ENCODE assay signal across 27 cellular contexts in the genomic region with DNA sequence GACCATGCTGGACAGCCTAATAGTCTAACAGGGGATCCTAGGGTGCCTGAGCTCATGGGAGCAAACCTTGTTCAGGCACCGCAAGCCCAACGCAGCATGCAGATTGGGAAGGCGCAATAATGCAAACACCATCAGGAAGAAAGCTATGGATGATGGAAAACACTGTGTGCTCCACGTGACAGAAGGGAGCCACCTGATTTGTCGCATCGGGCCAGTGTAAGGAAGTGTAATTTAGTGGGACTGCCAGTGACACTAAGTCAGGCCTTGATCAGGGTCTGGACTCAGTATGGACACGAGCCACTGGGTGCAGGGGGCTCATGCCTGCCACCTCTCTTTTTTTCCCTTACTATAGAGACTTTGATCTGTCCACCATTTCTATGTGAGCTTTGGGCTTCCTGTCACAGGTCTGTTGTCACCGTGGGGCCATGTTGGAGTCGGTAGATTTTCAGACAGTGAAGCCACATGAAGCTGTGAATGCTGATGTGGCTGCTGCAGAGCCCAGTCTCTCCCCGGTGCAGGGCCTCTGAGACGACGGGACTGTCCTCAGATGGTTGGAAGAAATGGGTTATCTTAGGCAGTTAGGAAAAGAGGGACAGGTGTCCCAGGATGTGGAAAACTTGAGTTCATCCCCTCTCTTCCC.
"Had no signal": no experiment of that assay in that cellular context is flagged by ENCODE, and none has a peak within 500 bp of the region (broad histone marks: within the 10 kb centered on the region; RNA-seq: fewer than 3 reads in every experiment).

No MANE protein-coding gene starts in this region.

- DNase-seq: colonic mucosa; cortex of kidney; effector CD8-positive, alpha-beta T cell; effector memory CD8-positive, alpha-beta T cell; endodermal cell; erythroblast; esophagus squamous epithelium; foreskin fibroblast; foreskin melanocyte; gastrocnemius medialis; glutamatergic neuron; head of caudate nucleus; heart right ventricle; hippocampal formation; left cardiac atrium; left ventricle myocardium superior; lower lobe of right lung; mesenchymal stem cell; mucosa of descending colon; naive B cell had no signal

- H3K9me3 ChIP-seq: colonic mucosa, esophagus squamous epithelium, gastrocnemius medialis, heart right ventricle, left lung, lower lobe of right lung, mucosa of descending colon had no signal

- H3K4me1 Mint-ChIP-seq: mesothelial cell of epicardium, naive B cell had no signal

- ATAC-seq: effector memory CD8-positive, alpha-beta T cell; esophagus mucosa; gastrocnemius medialis; heart right ventricle; left cardiac atrium; left lung; left ventricle myocardium superior; lower lobe of right lung; mucosa of descending colon had no signal

- H3K27me3 ChIP-seq: colonic mucosa, esophagus squamous epithelium, gastrocnemius medialis, heart right ventricle, left lung had no signal

- FAIRE-seq: endometrium, islet of Langerhans, keratinocyte had no signal

- H3K9me3 Mint-ChIP-seq: dendritic cell treated with granulocyte-macrophage colony-stimulating factor and Interleukin-4, amounts not matched to agents 40 ng/mL and 50 ng/mL, for 4 days; effector memory CD8-positive, alpha-beta T cell; endodermal cell; mesothelial cell of epicardium; naive B cell had no signal

- H3K4me1 ChIP-seq: colonic mucosa, esophagus squamous epithelium, gastrocnemius medialis, left lung, lower lobe of right lung had no signal

- H3K27ac Mint-ChIP-seq: dendritic cell treated with granulocyte-macrophage colony-stimulating factor and Interleukin-4, amounts not matched to agents 40 ng/mL and 50 ng/mL, for 4 days; effector memory CD8-positive, alpha-beta T cell; endodermal cell; mesothelial cell of epicardium; naive B cell had no signal

- H3K27ac ChIP-seq: colonic mucosa, esophagus squamous epithelium, gastrocnemius medialis, heart right ventricle, left lung, lower lobe of right lung had no signal

- H3K36me3 Mint-ChIP-seq: mesothelial cell of epicardium, naive B cell had no signal

- H3K4me3 Mint-ChIP-seq: dendritic cell treated with granulocyte-macrophage colony-stimulating factor and Interleukin-4, amounts not matched to agents 40 ng/mL and 50 ng/mL, for 4 days; effector memory CD8-positive, alpha-beta T cell; endodermal cell; mesothelial cell of epicardium; naive B cell had no signal

- H3K4me3 ChIP-seq: colonic mucosa, esophagus squamous epithelium, gastrocnemius medialis, heart right ventricle, left lung, lower lobe of right lung, mucosa of descending colon had no signal

- H3K36me3 ChIP-seq: colonic mucosa, esophagus squamous epithelium, gastrocnemius medialis, heart right ventricle, left lung, lower lobe of right lung had no signal
